Comparison of ENCODE assay signal across 23 cellular contexts in the genomic region with DNA sequence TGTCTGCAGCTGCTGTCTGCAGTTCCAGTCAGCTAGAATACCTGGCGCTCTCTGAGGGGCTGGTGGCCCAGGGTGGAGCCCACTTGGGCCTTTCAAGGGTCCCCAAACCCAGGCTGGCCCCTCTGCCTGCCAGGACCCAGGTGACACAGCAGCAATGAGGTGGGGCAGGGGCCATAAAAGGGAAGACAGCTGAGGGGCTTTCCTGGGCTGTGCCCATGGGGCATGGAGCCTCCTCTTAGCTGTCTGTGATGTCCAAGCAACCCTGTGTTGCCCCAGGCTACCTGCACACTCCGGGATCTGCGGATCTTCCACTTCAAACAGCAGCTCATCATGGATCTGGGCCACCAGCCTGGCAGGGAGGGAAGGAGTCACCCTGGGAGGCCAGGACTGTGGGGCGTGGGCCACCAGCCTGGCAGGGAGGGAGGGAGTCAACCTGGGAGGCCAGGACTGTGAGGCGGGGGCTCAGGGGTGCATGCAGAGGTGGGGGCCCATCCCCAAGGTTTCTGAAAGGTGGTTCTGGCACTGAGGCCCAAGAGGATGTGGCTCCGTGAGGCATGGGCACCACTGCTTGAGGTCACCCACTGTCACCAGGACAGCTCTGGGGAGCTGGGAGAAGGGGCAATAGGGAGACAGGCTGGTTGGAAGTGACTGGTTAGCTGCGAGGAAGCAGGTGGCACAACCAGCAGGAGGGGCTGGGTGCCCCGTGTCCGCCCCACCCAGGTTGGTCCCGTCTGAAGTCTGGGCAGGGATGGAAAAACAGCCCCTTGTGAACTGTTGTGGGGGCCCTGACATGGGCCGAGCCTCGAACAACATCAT. TPM values are rescaled to one million over a fixed set of nuclear protein-coding genes. Genes with fewer than 3 reads are reported as not detected.
DNase-seq lines count a peak whose midpoint lies in the region; ATAC-seq, FAIRE-seq and TF ChIP-seq lines count a peak whose summit lies in the region.
"Had no signal": no experiment of that assay in that cellular context is flagged by ENCODE, and none has a peak within 500 bp of the region (broad histone marks: within the 10 kb centered on the region; RNA-seq: fewer than 3 reads in every experiment).

No MANE protein-coding gene starts in this region.

- intact Hi-C loops in cardiac septum (cut with DNase I) (no loop called here), HepG2 (cut with micrococcal nuclease; ENCODE audit: unreplicated experiment) (no loop called here)

- H3K4me3 ChIP-seq in right atrium auricular region, result no peak overlapping the region
- no peak overlapping the region for H3K4me3 ChIP-seq in RWPE2 (ENCODE audit: severe bottlenecking)
- no peak overlapping the region for H3K4me3 ChIP-seq in neuronal stem cell (ENCODE audit: low read length in 2 of 2)
- no peak overlapping the region for H3K4me3 ChIP-seq in HepG2 (replicated peaks in 1 of 3; ENCODE audit: insufficient read depth in 1 of 3, low read depth in 2 of 3, low read length in 3 of 3)
- H3K4me3 ChIP-seq in hepatocyte, result no peak overlapping the region
- H3K4me3 ChIP-seq: PC-9, SJCRH30 had no signal

- peak overlapping the region; percentile 10 for H3K23ac ChIP-seq in neuronal stem cell (ENCODE audit: low read depth, low read length, poor library complexity)

- no peak overlapping the region for H3K14ac ChIP-seq in neuronal stem cell (ENCODE audit: low read length)

- no peak for FAIRE-seq in HepG2 (lab: Jason Lieb, UNC)
- FAIRE-seq: A204.1, GM12891, GM18507, H1 had no signal

- H3K9ac ChIP-seq in neuronal stem cell (ENCODE audit: low read depth, low read length, poor library complexity) (no peak overlapping the region), HepG2 (ENCODE audit: insufficient read depth, low read depth, low read length) (no peak overlapping the region)

- WGBS in neuronal stem cell (ENCODE audit: extremely low coverage in 2 of 2, insufficient read length in 2 of 2, insufficient replicate concordance in 1 of 2), 2 donors, result no CpG with 5 or more reads among the region's 12 CpGs
- WGBS in HepG2 (ENCODE audit: low lambda C conversion rate), result 81% methylated on average over 3 of the region's 12 CpGs
- 93% methylated on average over 12 of the region's 12 CpGs for whole genome bisulfite sequencing in hepatocyte (ENCODE audit: low lambda C conversion rate, missing lambda C conversion rate)

- H3K4me2 ChIP-seq in neuronal stem cell (ENCODE audit: insufficient read depth, low read length, poor library complexity, severe bottlenecking), result no peak overlapping the region
- no peak overlapping the region for H3K4me2 ChIP-seq in HepG2 (ENCODE audit: low read depth, low read length)
- H3K4me2 ChIP-seq in hepatocyte, result no peak overlapping the region
- H3K4me2 ChIP-seq: PC-9 had no signal

- peak overlapping the region; percentile 19 for H2AK5ac ChIP-seq in neuronal stem cell (ENCODE audit: low read depth, low read length)

- H2AFZ ChIP-seq in neuronal stem cell (ENCODE audit: low read length) (no peak overlapping the region), HepG2 (ENCODE audit: low read length) (no peak overlapping the region), hepatocyte (no peak overlapping the region)
- H2AFZ ChIP-seq: PC-9 had no signal

- H3K79me2 ChIP-seq in HepG2 (ENCODE audit: insufficient read depth, low read length), result no peaks in the 10 kb centered on the region
- H3K79me2 ChIP-seq in hepatocyte, result no peaks in the 10 kb centered on the region

- H4K8ac ChIP-seq in neuronal stem cell (ENCODE audit: low read depth, low read length), result no peak overlapping the region

- H2BK120ac ChIP-seq in neuronal stem cell (ENCODE audit: low read depth, low read length), result no peak overlapping the region

- no peak overlapping the region for H2BK5ac ChIP-seq in neuronal stem cell (ENCODE audit: low read length)

- H2BK15ac ChIP-seq in neuronal stem cell (ENCODE audit: low read length), result no peak overlapping the region

- no peak for TF ChIP-seq RAD21 in HepG2 (CRISPR knock-in tag; IDR thresholded peaks at IDR 0.05)

- POLR2A ChIA-PET in HepG2 (lab: Yijun Ruan, JAX), result no interaction called here

- in situ Hi-C loops in HepG2 (cut with HindIII; ENCODE audit: extremely low pct_ligation_motif_present, low pct_unique_long_range_greater_than_20kb), result no loop called here

- ATAC-seq in RWPE2 (ENCODE audit: low read depth) (no peak), HepG2 (no peak)
- ATAC-seq: CD8-positive, alpha-beta T cell had no signal

- CTCF ChIA-PET in HepG2 (lab: Yijun Ruan, JAX; ENCODE audit: low intra/inter-chr PET ratio, low total read pairs), result no interaction called here

- no peak for TF ChIP-seq POLR2A in HepG2 (IDR thresholded peaks at IDR 0.05; ENCODE audit: insufficient read depth in 1 of 2, low read depth in 2 of 2, low read length in 2 of 2)

- BruUV-seq in HepG2 (replicated peaks; lab: Mats Ljungman, UMichigan), result no TSS peak

- H4K91ac ChIP-seq in neuronal stem cell (ENCODE audit: low read depth, low read length, poor library complexity), result no peak overlapping the region

- H3K9me3 ChIP-seq in right atrium auricular region (no peaks in the 10 kb centered on the region), RWPE2 (ENCODE audit: severe bottlenecking) (no peaks in the 10 kb centered on the region), neuronal stem cell (replicated peaks in 1 of 2; ENCODE audit: control insufficient read depth in 2 of 2, insufficient read depth in 1 of 2, low read depth in 1 of 2, low read length in 2 of 2) (no peaks in the 10 kb centered on the region), HepG2 (ENCODE audit: low read length) (no peaks in the 10 kb centered on the region), hepatocyte (ENCODE audit: low read depth) (no peaks in the 10 kb centered on the region)
- H3K9me3 ChIP-seq: SJCRH30 had no signal

- peaks cover 2% of the 10 kb centered on the region for H3K79me1 ChIP-seq in neuronal stem cell (ENCODE audit: low read depth, low read length)

- TF ChIP-seq CTCF in right atrium auricular region (IDR thresholded peaks at IDR 0.05) (no peak), RWPE2 (IDR thresholded peaks at IDR 0.05; ENCODE audit: poor library complexity, severe bottlenecking) (no peak), HepG2 (CRISPR knock-in tag; IDR thresholded peaks at IDR 0.05) (no peak), hepatocyte (IDR thresholded peaks at IDR 0.05; ENCODE audit: poor library complexity) (no peak)

- H2BK12ac ChIP-seq in neuronal stem cell (ENCODE audit: low read length), result peak overlapping the region; percentile 51

- DNase-seq in cardiac septum (ENCODE audit: low spot score), result peak; percentile 71
- no peak for DNase-seq in right atrium auricular region (ENCODE audit: low spot score)
- peak; percentile 32 for DNase-seq in RWPE2 (ENCODE audit: low spot score)
- no peak for DNase-seq in neuronal stem cell (ENCODE audit: low spot score)
- no peak for DNase-seq in NCI-H1105 treated with DMSO at 0.1 percent for 48 hours (lab: John Stamatoyannopoulos, UW)
- DNase-seq in HepG2 (ENCODE audit: low spot score), result no peak
- DNase-seq in hepatocyte (ENCODE audit: low spot score), result no peak
- DNase-seq: Calu3; CD8-positive, alpha-beta T cell; HFFc6; Karpas-422; NCI-H1436 treated with DMSO at 0.1 percent for 48 hours; NCI-H2029; NCI-H345; NCI-H524 treated with DMSO at 0.1 percent for 48 hours; PC-9; SJCRH30 had no signal

- H3K27ac ChIP-seq in right atrium auricular region (no peak overlapping the region), RWPE2 (ENCODE audit: poor library complexity, severe bottlenecking) (no peak overlapping the region), neuronal stem cell (replicated peaks; ENCODE audit: low read length) (no peak overlapping the region), HepG2 (ENCODE audit: extremely low read length, insufficient read depth, low read length) (no peak overlapping the region), hepatocyte (no peak overlapping the region)
- H3K27ac ChIP-seq: HL-60, PC-9, SJCRH30 had no signal

- no peaks in the 10 kb centered on the region for H3K4me1 ChIP-seq in right atrium auricular region
- H3K4me1 ChIP-seq in RWPE2 (ENCODE audit: insufficient read depth, poor library complexity, severe bottlenecking), result no peaks in the 10 kb centered on the region
- peaks cover 13 to 45% of the 10 kb centered on the region in 2 donors for H3K4me1 ChIP-seq in neuronal stem cell (ENCODE audit: control insufficient read depth in 2 of 2, insufficient read depth in 1 of 2, low read depth in 1 of 2, low read length in 2 of 2)
- H3K4me1 ChIP-seq in HepG2 (ENCODE audit: insufficient read depth, low read length), result peaks cover 91% of the 10 kb centered on the region
- no peaks in the 10 kb centered on the region for H3K4me1 ChIP-seq in hepatocyte (ENCODE audit: insufficient read depth)
- H3K4me1 ChIP-seq: SJCRH30 had no signal

- H4K20me1 ChIP-seq in HepG2 (ENCODE audit: insufficient read depth, low read length) (no peaks in the 10 kb centered on the region), hepatocyte (ENCODE audit: insufficient read depth, poor library complexity, severe bottlenecking) (no peaks in the 10 kb centered on the region)

- no peak overlapping the region for H3K4ac ChIP-seq in neuronal stem cell (ENCODE audit: low read length)

- no peak overlapping the region for H3K18ac ChIP-seq in neuronal stem cell (ENCODE audit: low read length)

- TF ChIP-seq EP300 in HepG2 (IDR thresholded peaks at IDR 0.05; ENCODE audit: low read depth in 2 of 2, low read length in 2 of 2) (no peak), HepG2 (CRISPR knock-in tag; IDR thresholded peaks at IDR 0.05; ENCODE audit: borderline replicate concordance) (no peak)

- H3K36me3 ChIP-seq in right atrium auricular region (no peaks in the 10 kb centered on the region), RWPE2 (ENCODE audit: low read depth) (no peaks in the 10 kb centered on the region), neuronal stem cell (replicated peaks in 1 of 2; ENCODE audit: control insufficient read depth in 2 of 2, insufficient read depth in 2 of 2, low read length in 2 of 2) (no peaks in the 10 kb centered on the region), HepG2 (replicated peaks in 1 of 2; ENCODE audit: control insufficient read depth in 1 of 2, insufficient read depth in 2 of 2, low read length in 2 of 2) (no peaks in the 10 kb centered on the region), hepatocyte (replicated peaks; ENCODE audit: insufficient read depth, low read depth) (no peaks in the 10 kb centered on the region)
- H3K36me3 ChIP-seq: SJCRH30 had no signal

- H3K27me3 ChIP-seq in right atrium auricular region (no peaks in the 10 kb centered on the region), RWPE2 (ENCODE audit: insufficient read depth, poor library complexity, severe bottlenecking) (no peaks in the 10 kb centered on the region), neuronal stem cell (ENCODE audit: control insufficient read depth in 3 of 3, insufficient read depth in 3 of 3, low read depth in 1 of 3, low read length in 3 of 3) (no peaks in the 10 kb centered on the region), HepG2 (ENCODE audit: control insufficient read depth in 1 of 2, insufficient read depth in 2 of 2, low read length in 2 of 2) (no peaks in the 10 kb centered on the region), hepatocyte (no peaks in the 10 kb centered on the region)
- H3K27me3 ChIP-seq: SJCRH30 had no signal

- no peaks in the 10 kb centered on the region for H3K9me2 ChIP-seq in hepatocyte (replicated peaks; ENCODE audit: insufficient read depth)

RNA-seq across cellular contexts. Expression of gene NAT8L, which starts 16.3 kb away (rescaled TPM):
- total RNA-seq in cardiac septum (1.1 TPM), right atrium auricular region (1 to 10 TPM; 3.0 to 3.2 TPM), HepG2 (2016; rRNA removed; fragmentation: Illumina TruSeq; extraction: Trizol) (1.6 and 3.3 TPM in 2 replicates), hepatocyte (0.68 and 2.7 TPM in 2 replicates)
- 5.1 TPM for polyA plus RNA-seq in neuronal stem cell (2013, experiment 1 of 2)
- polyA plus RNA-seq in neuronal stem cell (2013, experiment 2 of 2), result 5.2 TPM
- total RNA-seq in HepG2 (2016; cell fraction: cytosol; rRNA removed; fragmentation: Illumina TruSeq; extraction: Trizol; ENCODE audit: low read depth), result 0.40 and 0.53 TPM in 2 replicates
- total RNA-seq in HepG2 (2016; cell fraction: insoluble cytoplasmic fraction; rRNA removed; fragmentation: Illumina TruSeq; extraction: Trizol), result 1.7 and 3.2 TPM in 2 replicates
- total RNA-seq in HepG2 (2016; cell fraction: membrane; rRNA removed; fragmentation: Illumina TruSeq; extraction: Trizol), result 1.5 and 1.7 TPM in 2 replicates
- 2.9 and 3.4 TPM in 2 replicates for total RNA-seq in HepG2 (2016; cell fraction: nucleus; rRNA removed; fragmentation: Illumina TruSeq; extraction: Trizol)
- polyA plus RNA-seq in HepG2 (2011; rRNA removed) (2.2 and 3.4 TPM in 2 replicates), hepatocyte (1.5 TPM in 2 replicates)
- polyA plus RNA-seq in HepG2 (2011; cell fraction: cytosol; rRNA removed), result 4.1 and 4.4 TPM in 2 replicates
- polyA plus RNA-seq in HepG2 (2011; cell fraction: nucleus; rRNA removed), result 11.8 TPM in 2 replicates
- polyA plus RNA-seq in HepG2 (2012), result 1.1 and 3.9 TPM in 2 replicates
- polyA plus RNA-seq in HepG2 (2016; cell fraction: cytosol; fragmentation: Illumina TruSeq; extraction: Trizol; ENCODE audit: low read depth), result 0.63 and 0.64 TPM in 2 replicates
- 3.1 and 3.9 TPM in 2 replicates for polyA plus RNA-seq in HepG2 (2016; cell fraction: insoluble cytoplasmic fraction; fragmentation: Illumina TruSeq; extraction: Trizol; ENCODE audit: low read depth)
- 1.5 and 1.8 TPM in 2 replicates for polyA plus RNA-seq in HepG2 (2016; cell fraction: membrane; fragmentation: Illumina TruSeq; extraction: Trizol; ENCODE audit: low read depth)
- 8.3 and 8.8 TPM in 2 replicates for polyA plus RNA-seq in HepG2 (2016; cell fraction: nucleus; fragmentation: Illumina TruSeq; extraction: Trizol; ENCODE audit: insufficient read depth, low read depth)
- polyA minus RNA-seq in HepG2 (2011; rRNA and poly(A)+ RNA removed; ENCODE audit: low replicate concordance), result 10.6 and 14.5 TPM in 2 replicates
- 3.8 and 4.2 TPM in 2 replicates for polyA minus RNA-seq in HepG2 (2011; cell fraction: cytosol; rRNA and poly(A)+ RNA removed)
- polyA minus RNA-seq in HepG2 (2011; cell fraction: nucleus; rRNA and poly(A)+ RNA removed), result 2.4 and 2.9 TPM in 2 replicates
- polyA plus RNA-seq: IgD-negative memory B cell had no signal

Comparison
In these comparisons a context has a peak if more than half of its experiments do, and no peak if none do; other contexts are left out.
1. DNase-seq: peak in cardiac septum (single experiment) and RWPE2 (single experiment); none in right atrium auricular region (single experiment), neuronal stem cell (single experiment), NCI-H1105 treated with DMSO at 0.1 percent for 48 hours (single experiment), HepG2 (single experiment) and hepatocyte (single experiment).